Comparison of ENCODE assay signal across 16 cellular contexts in the genomic region with DNA sequence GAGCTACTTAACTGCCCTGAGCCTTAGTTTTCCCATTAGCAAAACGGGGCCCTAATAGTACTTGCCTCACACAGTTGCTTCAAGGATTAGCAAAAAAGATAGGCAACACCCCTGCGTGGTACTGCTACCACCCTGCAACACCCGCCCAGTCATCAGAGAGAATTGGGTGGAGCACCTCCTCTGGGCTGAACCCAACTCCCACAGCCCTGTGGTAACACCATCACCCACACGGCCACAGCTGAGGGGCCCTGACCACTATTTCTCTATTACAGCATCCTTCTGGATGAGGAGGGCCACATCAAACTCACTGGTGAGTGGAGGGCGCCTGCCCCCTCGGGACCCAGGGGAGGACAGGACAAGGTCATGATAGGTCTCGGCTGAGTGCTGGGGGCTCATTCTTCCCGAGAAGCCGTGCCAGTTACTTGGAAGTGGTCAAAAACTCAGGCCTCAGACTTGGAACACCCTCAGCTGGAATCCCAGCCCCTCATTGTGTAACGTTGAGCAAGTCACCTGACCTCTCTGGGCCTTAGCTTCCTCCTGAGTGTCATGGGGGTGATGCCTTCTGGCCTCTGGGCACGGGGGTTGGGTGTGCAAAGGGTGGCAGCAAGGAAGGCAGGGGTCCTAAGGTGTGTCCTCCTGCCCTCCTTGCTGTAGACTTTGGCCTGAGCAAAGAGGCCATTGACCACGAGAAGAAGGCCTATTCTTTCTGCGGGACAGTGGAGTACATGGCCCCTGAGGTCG. TPM values are rescaled to one million over a fixed set of nuclear protein-coding genes. Genes with fewer than 3 reads are reported as not detected.
DNase-seq lines count a peak whose midpoint lies in the region; ATAC-seq and TF ChIP-seq lines count a peak whose summit lies in the region.
"Had no signal": no experiment of that assay in that cellular context is flagged by ENCODE, and none has a peak within 500 bp of the region (broad histone marks: within the 10 kb centered on the region; RNA-seq: fewer than 3 reads in every experiment).

No MANE protein-coding gene starts in this region.

- H3K9ac ChIP-seq in BLaER1: peak overlapping the region; percentile 73
- no peak overlapping the region for H3K9ac ChIP-seq in IMR-90 (ENCODE audit: low read depth, low read length)

- H3K23ac ChIP-seq in IMR-90 (ENCODE audit: low read depth, low read length): no peak overlapping the region

- dilution Hi-C loops in IMR-90 (cut with HindIII; ENCODE audit: low sequenced_read_pairs, unreplicated experiment): no loop called here

- no peak overlapping the region for H3K4ac ChIP-seq in IMR-90 (ENCODE audit: low read depth, low read length)

- no peak overlapping the region for H3K56ac ChIP-seq in IMR-90 (ENCODE audit: extremely low read depth, insufficient read depth, low read length)

- no peak overlapping the region for H3K18ac ChIP-seq in IMR-90 (ENCODE audit: low read depth, low read length)

- no peak overlapping the region for H4K5ac ChIP-seq in IMR-90 (ENCODE audit: low read depth, low read length)

- CTCF ChIA-PET in IMR-90 (lab: Yijun Ruan, JAX): no interaction called here

- no peak overlapping the region for H2BK120ac ChIP-seq in IMR-90 (ENCODE audit: low read depth, low read length)

- H3K27me3 ChIP-seq in BLaER1 (no peaks in the 10 kb centered on the region), IMR-90 (ENCODE audit: control insufficient read depth, insufficient read depth, low read length) (no peaks in the 10 kb centered on the region), breast epithelium (no peaks in the 10 kb centered on the region)
- no peaks in the 10 kb centered on the region for H3K27me3 ChIP-seq in effector memory CD4-positive, alpha-beta T cell (replicated peaks; ENCODE audit: control insufficient read depth, insufficient read depth, low read length, poor library complexity, severe bottlenecking)
- H3K27me3 ChIP-seq: esophagus squamous epithelium had no signal

- peak overlapping the region; percentile 81 for H3K4me2 ChIP-seq in BLaER1
- no peak overlapping the region for H3K4me2 ChIP-seq in IMR-90 (ENCODE audit: low read depth, low read length)

- POLR2A ChIA-PET in IMR-90 (lab: Charles Lee; ENCODE audit: unreplicated experiment): no interaction called here
- POLR2A ChIA-PET in naive thymus-derived CD8-positive, alpha-beta T cell (lab: Charles Lee): interaction anchor here (1.8 kb wide), 1 partner anchor 8 kb away, joined by 5 read pairs; no protein-coding TSS in a partner anchor

- in situ Hi-C loops in IMR-90 (cut with MboI; ENCODE audit: low sequenced_read_pairs): no loop called here

- peak overlapping the region; percentile 70 for H2AK9ac ChIP-seq in IMR-90 (replicated peaks; ENCODE audit: low read depth, low read length, poor library complexity)

- no peak overlapping the region for H2BK5ac ChIP-seq in IMR-90 (ENCODE audit: low read depth, low read length, poor library complexity, severe bottlenecking)

- no peak overlapping the region for H4K8ac ChIP-seq in IMR-90 (ENCODE audit: low read depth in 2 of 2, low read length in 2 of 2)

- H3K4me1 ChIP-seq in BLaER1 (peaks cover 59% of the 10 kb centered on the region), IMR-90 (ENCODE audit: control insufficient read depth, insufficient read depth, low read length) (no peaks in the 10 kb centered on the region), breast epithelium (peaks cover 0 to 7% of the 10 kb centered on the region in 2 donors)
- H3K4me1 ChIP-seq in effector memory CD4-positive, alpha-beta T cell (ENCODE audit: control insufficient read depth, insufficient read depth, low read length, poor library complexity, severe bottlenecking): no peaks in the 10 kb centered on the region
- H3K4me1 ChIP-seq: esophagus squamous epithelium had no signal

- H3K27ac ChIP-seq in BLaER1: peak overlapping the region; percentile 76
- H3K27ac ChIP-seq in IMR-90 (ENCODE audit: insufficient read depth, low read length): no peak overlapping the region
- H3K27ac ChIP-seq in breast epithelium: no peak overlapping the region
- no peak overlapping the region for H3K27ac ChIP-seq in effector memory CD4-positive, alpha-beta T cell (ENCODE audit: insufficient read depth, low read length, poor library complexity, severe bottlenecking)
- H3K27ac ChIP-seq: esophagus squamous epithelium had no signal

- TF ChIP-seq CTCF in IMR-90 (conservative IDR thresholded peaks at IDR 0.05; ENCODE audit: low read depth, low read length): no peak
- TF ChIP-seq CTCF in breast epithelium (IDR thresholded peaks at IDR 0.05): no peak

- no peaks in the 10 kb centered on the region for H3K9me3 Mint-ChIP-seq in activated naive CD8-positive, alpha-beta T cell (ENCODE audit: low read depth)
- H3K9me3 Mint-ChIP-seq in naive thymus-derived CD8-positive, alpha-beta T cell: no peaks in the 10 kb centered on the region
- H3K9me3 Mint-ChIP-seq: brain, neural crest cell had no signal

- H3K36me3 ChIP-seq in BLaER1 (peaks cover 97% of the 10 kb centered on the region), IMR-90 (ENCODE audit: control insufficient read depth, insufficient read depth, low read length) (no peaks in the 10 kb centered on the region), breast epithelium (no peaks in the 10 kb centered on the region)
- peaks cover 80% of the 10 kb centered on the region for H3K36me3 ChIP-seq in effector memory CD4-positive, alpha-beta T cell (ENCODE audit: control insufficient read depth, insufficient read depth, low read length)

- H2AFZ ChIP-seq in IMR-90 (replicated peaks; ENCODE audit: low read length, poor library complexity): peak overlapping the region; percentile 11

- H3K36me3 Mint-ChIP-seq in activated naive CD8-positive, alpha-beta T cell: no peaks in the 10 kb centered on the region
- H3K36me3 Mint-ChIP-seq in naive thymus-derived CD8-positive, alpha-beta T cell: peaks cover 0 to 84% (median 10%) of the 10 kb centered on the region in 3 donors
- H3K36me3 Mint-ChIP-seq: brain had no signal

- no peak overlapping the region for H4K91ac ChIP-seq in IMR-90 (ENCODE audit: insufficient read depth, low read depth, low read length)

- intact Hi-C loops in IMR-90 (cut with micrococcal nuclease) (no loop called here), breast epithelium (cut with DNase I; ENCODE audit: low total_unique reads) (no loop called here)

- H3K79me1 ChIP-seq in IMR-90 (ENCODE audit: low read depth in 1 of 2, low read length in 2 of 2): no peaks in the 10 kb centered on the region

- H3K9me1 ChIP-seq in IMR-90 (ENCODE audit: insufficient read depth, low read length): no peaks in the 10 kb centered on the region; the same call in 1 of the 2 replicates

- no peaks in the 10 kb centered on the region for H3K27me3 Mint-ChIP-seq in activated naive CD8-positive, alpha-beta T cell
- H3K27me3 Mint-ChIP-seq in naive thymus-derived CD8-positive, alpha-beta T cell: no peaks in the 10 kb centered on the region

- TF ChIP-seq POLR2A in IMR-90 (IDR thresholded peaks at IDR 0.05; ENCODE audit: low read depth, low read length): no peak
- no peak for TF ChIP-seq POLR2A in breast epithelium (IDR thresholded peaks at IDR 0.05)

- H3K4me1 Mint-ChIP-seq in activated naive CD8-positive, alpha-beta T cell (ENCODE audit: low read depth): peaks cover 4% of the 10 kb centered on the region
- peaks cover 0 to 17% (median 6%) of the 10 kb centered on the region in 4 donors for H3K4me1 Mint-ChIP-seq in naive thymus-derived CD8-positive, alpha-beta T cell
- H3K4me1 Mint-ChIP-seq: brain had no signal

- H3K9me3 ChIP-seq in BLaER1 (no peaks in the 10 kb centered on the region), IMR-90 (ENCODE audit: control insufficient read depth, insufficient read depth, low read length) (no peaks in the 10 kb centered on the region), breast epithelium (no peaks in the 10 kb centered on the region)
- no peaks in the 10 kb centered on the region for H3K9me3 ChIP-seq in effector memory CD4-positive, alpha-beta T cell (ENCODE audit: control insufficient read depth, low read length)
- H3K9me3 ChIP-seq: esophagus squamous epithelium had no signal

- no peak overlapping the region for H3K14ac ChIP-seq in IMR-90 (replicated peaks; ENCODE audit: low read depth, low read length)

- peak overlapping the region; percentile 22 for H3K27ac Mint-ChIP-seq in activated naive CD8-positive, alpha-beta T cell
- peak overlapping the region in 6 of 10 donors; percentile 21 to 71 (median 37) for H3K27ac Mint-ChIP-seq in naive thymus-derived CD8-positive, alpha-beta T cell

- 83% methylated on average over 6 of the region's 14 CpGs; no CpG with 5 or more reads in 1 of the 2 experiments for WGBS in IMR-90 (ENCODE audit: extremely low coverage in 2 of 2, insufficient read length in 1 of 2), 2 experiments

- no peak for ATAC-seq in IMR-90 (ENCODE audit: low read depth)
- ATAC-seq in naive thymus-derived CD8-positive, alpha-beta T cell: no peak

- no peak overlapping the region for H3K4me3 Mint-ChIP-seq in activated naive CD8-positive, alpha-beta T cell
- H3K4me3 Mint-ChIP-seq in naive thymus-derived CD8-positive, alpha-beta T cell: peak overlapping the region in 1 of 10 donors; percentile 26
- H3K4me3 Mint-ChIP-seq: brain had no signal

- H3K4me3 ChIP-seq in BLaER1 (no peak overlapping the region), IMR-90 (ENCODE audit: insufficient read depth, low read depth, low read length) (no peak overlapping the region), breast epithelium (no peak overlapping the region)
- H3K4me3 ChIP-seq in effector memory CD4-positive, alpha-beta T cell (ENCODE audit: insufficient read depth, low read depth, low read length, poor library complexity, severe bottlenecking): no peak overlapping the region
- H3K4me3 ChIP-seq: esophagus squamous epithelium had no signal

- TF ChIP-seq RAD21 in IMR-90 (IDR thresholded peaks at IDR 0.05; ENCODE audit: low read length): no peak

- BruUV-seq in IMR-90 (replicated peaks; lab: Mats Ljungman, UMichigan): no TSS peak

- DNase-seq in IMR-90: no peak
- DNase-seq in naive thymus-derived CD8-positive, alpha-beta T cell: no peak
- no peak for DNase-seq in breast epithelium (ENCODE audit: low spot score in 2 of 2)
- DNase-seq in effector memory CD4-positive, alpha-beta T cell: no peak
- no peak for DNase-seq in DMS 273 (lab: John Stamatoyannopoulos, UW; ENCODE audit: unreplicated experiment)
- no peak for DNase-seq in NCI-H2029 (lab: John Stamatoyannopoulos, UW)
- DNase-seq: activated naive CD4-positive, alpha-beta T cell; esophagus squamous epithelium; mammary epithelial cell; MM.1S; NCI-H748 treated with DMSO at 0.1 percent for 48 hours; retina had no signal

- H2AK5ac ChIP-seq in IMR-90 (ENCODE audit: low read depth, low read length): no peak overlapping the region

- H4K20me1 ChIP-seq in BLaER1: peaks cover 77% of the 10 kb centered on the region
- no peaks in the 10 kb centered on the region for H4K20me1 ChIP-seq in IMR-90 (ENCODE audit: insufficient read depth, low read length)

- no peak overlapping the region for H2BK15ac ChIP-seq in IMR-90 (ENCODE audit: low read depth, low read length)

- H2BK20ac ChIP-seq in IMR-90 (ENCODE audit: low read depth, low read length): no peak overlapping the region

RNA-seq across cellular contexts. Expression of a gene that starts 24.6 kb away (rescaled TPM):
- total RNA-seq in IMR-90 (2012; rRNA removed) (4.2 and 6.3 TPM in 2 replicates), breast epithelium (10 to 100 TPM; 12.5 to 43.0 (median 30.8) TPM)
- 3.6 and 3.8 TPM in 2 replicates for polyA plus RNA-seq in IMR-90 (2012; rRNA removed)
- 2.7 and 3.6 TPM in 2 replicates for polyA plus RNA-seq in IMR-90 (2012; cell fraction: cytosol; rRNA removed)
- 3.0 and 4.7 TPM in 2 replicates for polyA plus RNA-seq in IMR-90 (2012; cell fraction: nucleus; rRNA removed; ENCODE audit: low replicate concordance)
- total RNA-seq in naive thymus-derived CD8-positive, alpha-beta T cell: 10 to 100 TPM; 95.2 to 97.0 TPM
- 100 to 1,000 TPM; 125 to 137 (median 125) TPM for polyA plus RNA-seq in naive thymus-derived CD8-positive, alpha-beta T cell
